In the genomic region with DNA sequence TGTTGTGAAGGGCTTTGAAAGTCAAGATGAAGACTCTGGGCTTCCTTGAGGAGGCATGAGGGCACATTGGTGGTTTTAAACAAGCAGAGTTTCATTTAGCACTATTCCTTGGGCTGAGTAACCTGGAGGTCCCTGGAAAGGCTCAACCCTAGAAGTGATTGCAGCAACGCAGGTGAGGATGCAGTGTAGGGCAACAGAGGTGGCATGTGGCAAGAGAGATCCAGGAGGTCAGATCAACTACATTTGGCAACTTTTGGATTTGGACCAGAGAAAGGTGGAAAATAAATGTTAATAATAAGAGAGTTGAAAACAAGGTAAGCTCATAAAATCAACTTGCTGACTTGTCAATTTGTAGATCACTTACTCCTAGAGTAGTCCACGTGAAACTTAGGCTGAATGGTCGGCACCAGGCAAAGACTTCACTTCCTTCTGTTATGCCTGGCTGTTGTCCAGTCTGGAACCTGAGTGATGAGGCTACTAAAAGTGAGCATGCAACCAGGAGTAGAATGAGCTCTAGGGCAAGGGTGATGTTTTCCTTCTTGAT, we compare ENCODE assay signal across 24 cellular contexts.
"Had no signal": no experiment of that assay in that cellular context is flagged by ENCODE, and none has a peak within 500 bp of the region (broad histone marks: within the 10 kb centered on the region; RNA-seq: fewer than 3 reads in every experiment).

No MANE protein-coding gene starts in this region.

- H3K4me2 ChIP-seq: PC-9 had no signal

- H3K9me3 Mint-ChIP-seq: activated CD4-positive, alpha-beta T cell treated with anti-CD3 and anti-CD28 coated beads, Interleukin-2, amount 10 ng/mL, durations not matched to agents 24 days and 14 days; activated naive CD4-positive, alpha-beta T cell treated with anti-CD3 and anti-CD28 coated beads for 36 hours; activated T-cell treated with anti-CD3 and anti-CD28 coated beads, Interleukin-2, amount 50 U/mL, for 24 hours; activated T-helper 1 cell treated with anti-CD3 and anti-CD28 coated beads, Interleukin-12 subunit alpha, Interleukin-12 subunit beta, Interleukin-2, Interleukin-4 antibody, amounts not matched to agents 30 ng/mL and 10 ng/mL and 1 ng/mL, durations not matched to agents 14 hours and 24 hours and 36 hours; T-helper 1 cell treated with Interleukin-12 subunit alpha and Interleukin-12 subunit beta and Interleukin-4 antibody, amounts not matched to agents 30 μg/mL and 1 μg/mL, for 36 hours had no signal

- H3K27me3 ChIP-seq: breast epithelium, MG63 had no signal

- H2AFZ ChIP-seq: PC-9 had no signal

- H3K4me1 Mint-ChIP-seq: activated CD4-positive, alpha-beta T cell treated with anti-CD3 and anti-CD28 coated beads, Interleukin-2, amount 10 ng/mL, durations not matched to agents 24 days and 14 days; activated CD8-positive, alpha-beta memory T cell treated with anti-CD3 and anti-CD28 coated beads, Interleukin-2, amount 10 ng/mL, durations not matched to agents 7 days and 5 days; WTC11 had no signal

- H3K4me3 ChIP-seq: breast epithelium, MG63, PC-9 had no signal

- H3K4me3 Mint-ChIP-seq: activated CD4-positive, alpha-beta T cell treated with anti-CD3 and anti-CD28 coated beads, Interleukin-2, amount 10 ng/mL, durations not matched to agents 24 days and 14 days; activated CD8-positive, alpha-beta memory T cell treated with anti-CD3 and anti-CD28 coated beads, Interleukin-2, amount 10 ng/mL, durations not matched to agents 7 days and 5 days; activated naive CD4-positive, alpha-beta T cell treated with anti-CD3 and anti-CD28 coated beads for 36 hours; activated naive CD8-positive, alpha-beta T cell; activated T-cell treated with anti-CD3 and anti-CD28 coated beads, Interleukin-2, amount 50 U/mL, for 24 hours; activated T-helper 1 cell treated with anti-CD3 and anti-CD28 coated beads, Interleukin-12 subunit alpha, Interleukin-12 subunit beta, Interleukin-2, Interleukin-4 antibody, amounts not matched to agents 30 ng/mL and 10 ng/mL and 1 ng/mL, durations not matched to agents 14 hours and 24 hours and 36 hours; T-helper 1 cell treated with Interleukin-12 subunit alpha and Interleukin-12 subunit beta and Interleukin-4 antibody, amounts not matched to agents 30 μg/mL and 1 μg/mL, for 36 hours; WTC11 had no signal

- H3K9me3 ChIP-seq: breast epithelium, MG63 had no signal

- H3K27ac Mint-ChIP-seq: activated CD4-positive, alpha-beta T cell treated with anti-CD3 and anti-CD28 coated beads, Interleukin-2, amount 10 ng/mL, durations not matched to agents 24 days and 14 days; activated CD8-positive, alpha-beta memory T cell treated with anti-CD3 and anti-CD28 coated beads, Interleukin-2, amount 10 ng/mL, durations not matched to agents 7 days and 5 days; activated naive CD4-positive, alpha-beta T cell treated with anti-CD3 and anti-CD28 coated beads for 36 hours; activated naive CD8-positive, alpha-beta T cell; activated T-cell treated with anti-CD3 and anti-CD28 coated beads, Interleukin-2, amount 50 U/mL, for 24 hours; activated T-helper 1 cell treated with anti-CD3 and anti-CD28 coated beads, Interleukin-12 subunit alpha, Interleukin-12 subunit beta, Interleukin-2, Interleukin-4 antibody, amounts not matched to agents 30 ng/mL and 10 ng/mL and 1 ng/mL, durations not matched to agents 14 hours and 24 hours and 36 hours; T-helper 1 cell treated with Interleukin-12 subunit alpha and Interleukin-12 subunit beta and Interleukin-4 antibody, amounts not matched to agents 30 μg/mL and 1 μg/mL, for 36 hours; WTC11 had no signal

- ATAC-seq: activated CD8-positive, alpha-beta memory T cell treated with anti-CD3 and anti-CD28 coated beads, Interleukin-2, amount 10 ng/mL, durations not matched to agents 7 days and 5 days; WTC11 had no signal

- DNase-seq: activated CD4-positive, alpha-beta T cell treated with anti-CD3 and anti-CD28 coated beads, Interleukin-2, amount 10 ng/mL, durations not matched to agents 24 days and 14 days; activated CD4-positive, alpha-beta T cell treated with anti-CD3 and anti-CD28 coated beads, Interleukin-2, amount 50 U/mL, for 48 hours; activated CD4-positive, CD25-positive, alpha-beta regulatory T cell treated with anti-CD3 and anti-CD28 coated beads, Interleukin-2, amount 50 U/mL, for 72 hours; activated CD8-positive, alpha-beta memory T cell treated with anti-CD3 and anti-CD28 coated beads, Interleukin-2, amount 10 ng/mL, durations not matched to agents 7 days and 5 days; activated gamma-delta T cell; activated naive CD4-positive, alpha-beta T cell treated with anti-CD3 and anti-CD28 coated beads for 36 hours; activated T-cell treated with anti-CD3 and anti-CD28 coated beads, Interleukin-2, amount 50 U/mL, for 24 hours; central memory CD4-positive, alpha-beta T cell; MG63; MV-4-11; NCI-H1092 treated with DMSO at 0.1 percent for 48 hours; NCI-H1417 treated with DMSO at 0.1 percent for 48 hours; NCI-H1694; NCI-H2029 treated with DMSO at 0.1 percent for 48 hours; NCI-H345; NCI-H510A; NCI-H69; PC-9; SHP77 treated with DMSO at 0.1 percent for 48 hours had no signal

- H3K36me3 Mint-ChIP-seq: activated CD8-positive, alpha-beta memory T cell treated with anti-CD3 and anti-CD28 coated beads, Interleukin-2, amount 10 ng/mL, durations not matched to agents 7 days and 5 days; activated naive CD8-positive, alpha-beta T cell; WTC11 had no signal

- H3K36me3 ChIP-seq: breast epithelium, MG63 had no signal

- H3K4me1 ChIP-seq: breast epithelium had no signal

- H3K27ac ChIP-seq: breast epithelium, PC-9 had no signal
